ENCODE assay signal across 26 cellular contexts in genomic region chr10:13812804-13813203, GRCh38.
"Had no signal": no experiment of that assay in that cellular context is flagged by ENCODE, and none has a peak within 500 bp of the region (broad histone marks: within the 10 kb centered on the region; RNA-seq: fewer than 3 reads in every experiment).

No MANE protein-coding gene starts in this region.

- H3K27me3 Mint-ChIP-seq: effector memory CD8-positive, alpha-beta T cell had no signal

- H3K9me3 Mint-ChIP-seq: effector memory CD8-positive, alpha-beta T cell had no signal

- FAIRE-seq: endometrium, keratinocyte had no signal

- H3K4me3 Mint-ChIP-seq: dendritic cell treated with granulocyte-macrophage colony-stimulating factor and Interleukin-4, amounts not matched to agents 40 ng/mL and 50 ng/mL, for 4 days; effector memory CD8-positive, alpha-beta T cell; endodermal cell; immature natural killer cell had no signal

- H3K36me3 ChIP-seq: colonic mucosa, esophagus squamous epithelium, left lung had no signal

- H3K36me3 Mint-ChIP-seq: immature natural killer cell had no signal

- H3K27me3 ChIP-seq: colonic mucosa, esophagus squamous epithelium, gastroesophageal sphincter, heart right ventricle, left lung had no signal

- ATAC-seq: effector memory CD8-positive, alpha-beta T cell; esophagus mucosa; gastroesophageal sphincter; heart right ventricle; left cardiac atrium; left lung; left ventricle myocardium superior; lower lobe of right lung had no signal

- DNase-seq: colonic mucosa; cortex of kidney; effector CD8-positive, alpha-beta T cell; effector memory CD8-positive, alpha-beta T cell; endodermal cell; erythroblast; esophagus squamous epithelium; foreskin fibroblast; foreskin melanocyte; glutamatergic neuron; head of caudate nucleus; heart right ventricle; hippocampal formation; immature natural killer cell; left cardiac atrium; left lung; left ventricle myocardium superior; lower lobe of right lung; mesenchymal stem cell; midbrain had no signal

- H3K4me1 ChIP-seq: colonic mucosa, left lung had no signal

- H3K4me3 ChIP-seq: colonic mucosa, esophagus squamous epithelium, gastroesophageal sphincter, heart right ventricle, left lung, lower lobe of right lung had no signal

- H3K9me3 ChIP-seq: colonic mucosa, gastroesophageal sphincter, left lung, lower lobe of right lung had no signal

- H3K27ac ChIP-seq: colonic mucosa, epithelial cell of prostate, esophagus squamous epithelium, gastroesophageal sphincter, heart right ventricle, left lung, lower lobe of right lung had no signal

- H3K27ac Mint-ChIP-seq: dendritic cell treated with granulocyte-macrophage colony-stimulating factor and Interleukin-4, amounts not matched to agents 40 ng/mL and 50 ng/mL, for 4 days; endodermal cell; immature natural killer cell had no signal

- H3K4me1 Mint-ChIP-seq: immature natural killer cell had no signal
